17 cellular contexts compared by ENCODE assay signal in the genomic region with DNA sequence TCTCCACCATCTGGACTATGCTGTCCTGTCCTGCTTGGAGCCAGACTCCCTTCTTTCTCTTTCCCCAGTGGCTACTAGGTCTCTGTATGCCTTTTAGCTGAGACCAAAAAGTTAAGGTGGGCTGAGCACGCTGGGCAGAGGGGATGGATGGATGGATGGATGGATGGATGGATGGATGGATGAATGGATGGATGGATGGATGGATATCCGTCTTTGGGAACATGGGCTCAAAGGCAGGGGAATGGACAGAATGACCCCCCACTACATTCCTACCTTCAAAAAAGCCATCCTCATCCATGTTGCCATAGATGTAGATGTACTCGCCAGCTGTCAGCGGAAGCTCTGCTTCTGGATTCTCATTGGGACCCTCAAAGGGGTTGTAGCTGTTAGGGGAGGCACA. TPM values are rescaled to one million over a fixed set of nuclear protein-coding genes. Genes with fewer than 3 reads are reported as not detected.
"Had no signal": no experiment of that assay in that cellular context is flagged by ENCODE, and none has a peak within 500 bp of the region (broad histone marks: within the 10 kb centered on the region; RNA-seq: fewer than 3 reads in every experiment).

No MANE protein-coding gene starts in this region.

- H3K4me3 ChIP-seq: gastroesophageal sphincter, transverse colon had no signal

- DNase-seq: activated naive CD4-positive, alpha-beta T cell treated with anti-CD3 and anti-CD28 coated beads, Interleukin-2, amount 10 ng/mL, durations not matched to agents 7 days and 5 days; activated T-cell treated with anti-CD3 and anti-CD28 coated beads, Interleukin-2, amount 50 U/mL, for 4 hours; amygdala; cerebellar nuclear complex; mesenchymal stem cell; retina; substantia nigra; transverse colon had no signal

- H3K9ac ChIP-seq: parathyroid adenoma had no signal

- H3K27ac ChIP-seq: gastroesophageal sphincter, parathyroid adenoma, transverse colon had no signal

- ATAC-seq: activated T-cell treated with anti-CD3 and anti-CD28 coated beads, Interleukin-2, amount 50 U/mL, for 4 hours; gastroesophageal sphincter; left ventricle myocardium superior; T-cell had no signal

- H3K79me2 ChIP-seq: parathyroid adenoma had no signal

- H3K36me3 ChIP-seq: transverse colon had no signal

- H2AFZ ChIP-seq: parathyroid adenoma had no signal

- H3K4me3 Mint-ChIP-seq: activated naive CD4-positive, alpha-beta T cell treated with anti-CD3 and anti-CD28 coated beads, Interleukin-2, amount 10 ng/mL, durations not matched to agents 7 days and 5 days; activated T-cell treated with anti-CD3 and anti-CD28 coated beads, Interleukin-2, amount 50 U/mL, for 4 hours; brain; dendritic cell treated with granulocyte-macrophage colony-stimulating factor and Interleukin-4, amounts not matched to agents 40 ng/mL and 50 ng/mL, for 4 days; T-cell had no signal

- H3K27me3 Mint-ChIP-seq: activated naive CD4-positive, alpha-beta T cell treated with anti-CD3 and anti-CD28 coated beads, Interleukin-2, amount 10 ng/mL, durations not matched to agents 7 days and 5 days; brain; T-cell had no signal

- H3K27ac Mint-ChIP-seq: activated naive CD4-positive, alpha-beta T cell treated with anti-CD3 and anti-CD28 coated beads, Interleukin-2, amount 10 ng/mL, durations not matched to agents 7 days and 5 days; brain; dendritic cell treated with granulocyte-macrophage colony-stimulating factor and Interleukin-4, amounts not matched to agents 40 ng/mL and 50 ng/mL, for 4 days had no signal

- H3K4me1 ChIP-seq: gastroesophageal sphincter, parathyroid adenoma had no signal

- H3K9me3 Mint-ChIP-seq: activated naive CD4-positive, alpha-beta T cell treated with anti-CD3 and anti-CD28 coated beads, Interleukin-2, amount 10 ng/mL, durations not matched to agents 7 days and 5 days; activated T-cell treated with anti-CD3 and anti-CD28 coated beads, Interleukin-2, amount 50 U/mL, for 4 hours; brain; dendritic cell treated with granulocyte-macrophage colony-stimulating factor and Interleukin-4, amounts not matched to agents 40 ng/mL and 50 ng/mL, for 4 days; T-cell had no signal

- H3K9me3 ChIP-seq: gastroesophageal sphincter, transverse colon had no signal

- H3K27me3 ChIP-seq: gastroesophageal sphincter, transverse colon had no signal

RNA-seq across cellular contexts. Expression of a gene that starts 35.0 kb away (rescaled TPM):
- total RNA-seq: activated CD8-positive, alpha-beta memory T cell treated with anti-CD3 and anti-CD28 coated beads for 36 hours; activated T-cell treated with anti-CD3 and anti-CD28 coated beads, Interleukin-2, amount 50 U/mL, for 4 hours; epithelial cell of proximal tubule; transverse colon had no signal
- polyA plus RNA-seq: neural cell had no signal
